22 cellular contexts compared by ENCODE assay signal in genomic region chr6:2871922-2872321, GRCh38. TPM values are rescaled to one million over a fixed set of nuclear protein-coding genes. Genes with fewer than 3 reads are reported as not detected.
DNase-seq lines count a peak whose midpoint lies in the region; ATAC-seq and TF ChIP-seq lines count a peak whose summit lies in the region.
"Had no signal": no experiment of that assay in that cellular context is flagged by ENCODE, and none has a peak within 500 bp of the region (broad histone marks: within the 10 kb centered on the region; RNA-seq: fewer than 3 reads in every experiment).

No MANE protein-coding gene starts in this region.

- H3K4me3 ChIP-seq in mesendoderm (ENCODE audit: low read length) = no peak overlapping the region
- H3K4me3 ChIP-seq: GM23248 had no signal

- peaks cover 69% of the 10 kb centered on the region for H3K4me1 Mint-ChIP-seq in activated T-cell treated with anti-CD3 and anti-CD28 coated beads, Interleukin-2, amount 50 U/mL, for 24 hours (ENCODE audit: low read depth)
- peaks cover 71% of the 10 kb centered on the region for H3K4me1 Mint-ChIP-seq in activated B cell treated with CpG ODN at 0.5 μM for 24 hours
- peaks cover 60% of the 10 kb centered on the region for H3K4me1 Mint-ChIP-seq in stimulated activated naive CD8-positive, alpha-beta T cell treated with anti-CD3 and anti-CD28 coated beads, Interleukin-15, amount 100 ng/mL, for 72 hours

- H2AK5ac ChIP-seq in mesendoderm (ENCODE audit: low read length) = peak overlapping the region; percentile 41

- no peak for DNase-seq in activated T-cell treated with anti-CD3 and anti-CD28 coated beads, Interleukin-2, amount 50 U/mL, for 24 hours
- DNase-seq in activated T-cell treated with anti-CD3 and anti-CD28 coated beads, Interleukin-2, amount 50 U/mL, for 1 hour = no peak
- DNase-seq in activated B cell treated with CpG ODN at 0.5 μM for 24 hours (no peak), mesendoderm (no peak), NCI-H82 treated with DMSO at 0.1 percent for 48 hours (lab: John Stamatoyannopoulos, UW; ENCODE audit: unreplicated experiment) (no peak)
- no peak for DNase-seq in stimulated activated naive CD8-positive, alpha-beta T cell treated with anti-CD3 and anti-CD28 coated beads, Interleukin-15, amount 100 ng/mL, for 72 hours
- DNase-seq: BE2C, GM23248, H7, IMR-90, MM.1S, NCI-H2029, NCI-H446 treated with DMSO at 0.1 percent for 48 hours, NCI-H526, NCI-H82, RPMI8226, SHP77 had no signal

- no peak overlapping the region for H3K4ac ChIP-seq in mesendoderm (ENCODE audit: low read depth, low read length)

- no peak overlapping the region for H4K5ac ChIP-seq in mesendoderm (ENCODE audit: low read length)

- no peak overlapping the region for H4K8ac ChIP-seq in mesendoderm (ENCODE audit: low read depth, low read length)

- H3K79me2 ChIP-seq in mesendoderm (ENCODE audit: control insufficient read depth, insufficient read depth, low read length) = no peaks in the 10 kb centered on the region

- CTCF ChIA-PET in activated B cell treated with CpG ODN at 0.5 μM for 24 hours (lab: Charles Lee) = interaction anchor here (1.1 to 1.9 kb wide), 2 partner anchors 14 to 25 kb away, joined by 4 to 11 read pairs; no protein-coding TSS in a partner anchor

- no peak overlapping the region for H3K4me2 ChIP-seq in mesendoderm (ENCODE audit: low read length)
- H3K4me2 ChIP-seq: KMS-11 had no signal

- no peak overlapping the region for H2BK15ac ChIP-seq in mesendoderm (replicated peaks; ENCODE audit: low read depth)

- no peak overlapping the region for H3K23ac ChIP-seq in mesendoderm (ENCODE audit: low read length)

- no peaks in the 10 kb centered on the region for H3K27me3 ChIP-seq in mesendoderm (ENCODE audit: insufficient read depth, low read length, poor library complexity)
- H3K27me3 ChIP-seq: BE2C had no signal

- no peak overlapping the region for H2BK120ac ChIP-seq in mesendoderm (ENCODE audit: low read depth, low read length)

- no peaks in the 10 kb centered on the region for H3K36me3 ChIP-seq in mesendoderm (ENCODE audit: control insufficient read depth, insufficient read depth, low read length)
- H3K36me3 ChIP-seq: BE2C had no signal

- no peaks in the 10 kb centered on the region for H3K79me1 ChIP-seq in mesendoderm (ENCODE audit: low read length)

- H3K4me3 Mint-ChIP-seq in activated T-cell treated with anti-CD3 and anti-CD28 coated beads, Interleukin-2, amount 50 U/mL, for 24 hours = no peak overlapping the region
- peak overlapping the region; percentile 75 for H3K4me3 Mint-ChIP-seq in activated B cell treated with CpG ODN at 0.5 μM for 24 hours
- no peak overlapping the region for H3K4me3 Mint-ChIP-seq in stimulated activated naive CD8-positive, alpha-beta T cell treated with anti-CD3 and anti-CD28 coated beads, Interleukin-15, amount 100 ng/mL, for 72 hours

- H3K9ac ChIP-seq in mesendoderm (ENCODE audit: low read length) = no peak overlapping the region
- H3K9ac ChIP-seq: GM23248, KMS-11 had no signal

- TF ChIP-seq CTCF in activated B cell treated with CpG ODN at 0.5 μM for 24 hours (IDR thresholded peaks at IDR 0.05) = no peak

- H3K36me3 Mint-ChIP-seq in activated T-cell treated with anti-CD3 and anti-CD28 coated beads, Interleukin-2, amount 50 U/mL, for 24 hours (ENCODE audit: low read depth) = peaks cover 7% of the 10 kb centered on the region
- H3K36me3 Mint-ChIP-seq in activated B cell treated with CpG ODN at 0.5 μM for 24 hours (ENCODE audit: low read depth) = peaks cover 25% of the 10 kb centered on the region

- no peaks in the 10 kb centered on the region for H3K27me3 Mint-ChIP-seq in activated T-cell treated with anti-CD3 and anti-CD28 coated beads, Interleukin-2, amount 50 U/mL, for 24 hours
- H3K27me3 Mint-ChIP-seq in activated B cell treated with CpG ODN at 0.5 μM for 24 hours = no peaks in the 10 kb centered on the region
- H3K27me3 Mint-ChIP-seq in stimulated activated naive CD8-positive, alpha-beta T cell treated with anti-CD3 and anti-CD28 coated beads, Interleukin-15, amount 100 ng/mL, for 72 hours = no peaks in the 10 kb centered on the region

- H2BK5ac ChIP-seq in mesendoderm (ENCODE audit: low read length) = no peak overlapping the region

- H3K56ac ChIP-seq in mesendoderm (ENCODE audit: low read length) = no peak overlapping the region

- H3K18ac ChIP-seq in mesendoderm (ENCODE audit: low read length) = no peak overlapping the region

- H3K4me1 ChIP-seq in mesendoderm (ENCODE audit: control insufficient read depth, low read depth, low read length) = peaks cover 8% of the 10 kb centered on the region
- H3K4me1 ChIP-seq: BE2C had no signal

- peak overlapping the region; percentile 3 for H3K27ac Mint-ChIP-seq in activated T-cell treated with anti-CD3 and anti-CD28 coated beads, Interleukin-2, amount 50 U/mL, for 24 hours
- peak overlapping the region; percentile 91 for H3K27ac Mint-ChIP-seq in activated B cell treated with CpG ODN at 0.5 μM for 24 hours
- no peak overlapping the region for H3K27ac Mint-ChIP-seq in stimulated activated naive CD8-positive, alpha-beta T cell treated with anti-CD3 and anti-CD28 coated beads, Interleukin-15, amount 100 ng/mL, for 72 hours

- peaks cover 7% of the 10 kb centered on the region for H3K9me3 Mint-ChIP-seq in activated T-cell treated with anti-CD3 and anti-CD28 coated beads, Interleukin-2, amount 50 U/mL, for 24 hours
- peaks cover 6% of the 10 kb centered on the region for H3K9me3 Mint-ChIP-seq in activated B cell treated with CpG ODN at 0.5 μM for 24 hours
- peaks cover 6 to 13% of the 10 kb centered on the region in 2 donors for H3K9me3 Mint-ChIP-seq in stimulated activated naive CD8-positive, alpha-beta T cell treated with anti-CD3 and anti-CD28 coated beads, Interleukin-15, amount 100 ng/mL, for 72 hours

- no CpG with 5 or more reads among the region's 2 CpGs for WGBS in mesendoderm (ENCODE audit: extremely low coverage, insufficient coverage, low lambda C conversion rate)

- no peak overlapping the region for H3K27ac ChIP-seq in mesendoderm (ENCODE audit: low read depth, low read length)
- H3K27ac ChIP-seq: 22Rv1, GM23248, KMS-11 had no signal

- intact Hi-C loops in activated B cell treated with CpG ODN at 0.5 μM for 24 hours (cut with micrococcal nuclease) = no loop called here

- ATAC-seq in activated B cell treated with CpG ODN at 0.5 μM for 24 hours (ENCODE audit: low read depth) (no peak), HG03342 (IDR thresholded peaks at IDR 0.05; ENCODE audit: unreplicated experiment) (no peak)
- ATAC-seq in stimulated activated naive CD8-positive, alpha-beta T cell treated with anti-CD3 and anti-CD28 coated beads, Interleukin-15, amount 100 ng/mL, for 72 hours = no peak

- POLR2A ChIA-PET in activated B cell treated with CpG ODN at 0.5 μM for 24 hours (lab: Charles Lee) = interaction anchor here (0.5 to 1.5 kb wide), 6 partner anchors 9 to 118 kb away, joined by 3 to 4 read pairs (median 4); partner anchors contain the start of gene SERPINB1

RNA-seq across cellular contexts. Expression of gene SERPINB1, which starts 30.3 kb away (rescaled TPM):
- 59.9 and 60.5 TPM in 2 replicates for total RNA-seq in activated B cell treated with CpG ODN at 0.5 μM for 24 hours
- 13.7 TPM for polyA plus RNA-seq in mesendoderm (2013, experiment 1 of 2)
- 12.7 TPM for polyA plus RNA-seq in mesendoderm (2013, experiment 2 of 2)
- total RNA-seq: G401 had no signal

RNA-seq across cellular contexts. Expression of gene SERPINB9, which starts 31.2 kb away (rescaled TPM):
- 142 and 149 TPM in 2 replicates for total RNA-seq in activated B cell treated with CpG ODN at 0.5 μM for 24 hours
- polyA plus RNA-seq in mesendoderm (2013, experiment 1 of 2) = 281 TPM
- 280 TPM for polyA plus RNA-seq in mesendoderm (2013, experiment 2 of 2)
- total RNA-seq: SK-MEL-5 had no signal

Comparison
In these comparisons a context has a peak if more than half of its experiments do, and no peak if none do; other contexts are left out.
1. H3K27ac Mint-ChIP-seq: peak in activated T-cell treated with anti-CD3 and anti-CD28 coated beads, Interleukin-2, amount 50 U/mL, for 24 hours (single experiment) and activated B cell treated with CpG ODN at 0.5 μM for 24 hours (single experiment); none in stimulated activated naive CD8-positive, alpha-beta T cell treated with anti-CD3 and anti-CD28 coated beads, Interleukin-15, amount 100 ng/mL, for 72 hours (0 of 2).